Comparison of ENCODE assay signal across 19 cellular contexts in the genomic region with DNA sequence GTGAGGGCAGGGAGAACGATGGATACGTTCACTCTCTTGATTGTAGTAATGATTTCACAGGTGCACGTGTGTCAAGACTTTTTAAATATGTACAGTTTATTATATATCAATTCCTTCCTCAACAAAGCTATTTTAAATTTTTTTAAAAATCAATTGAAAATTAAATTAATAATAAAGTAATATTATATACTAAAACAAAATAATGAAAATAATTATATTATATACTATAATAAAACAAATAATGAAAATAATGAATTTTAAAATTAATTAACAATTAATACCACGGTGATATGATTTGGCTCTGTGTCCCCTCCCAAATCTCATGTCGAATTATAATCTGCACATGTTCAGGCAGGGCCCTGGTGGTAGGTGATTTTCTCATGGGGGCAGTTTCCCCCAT. TPM values are rescaled to one million over a fixed set of nuclear protein-coding genes. Genes with fewer than 3 reads are reported as not detected.
DNase-seq lines count a peak whose midpoint lies in the region; FAIRE-seq lines count a peak whose summit lies in the region.
"Had no signal": no experiment of that assay in that cellular context is flagged by ENCODE, and none has a peak within 500 bp of the region (broad histone marks: within the 10 kb centered on the region; RNA-seq: fewer than 3 reads in every experiment).

No MANE protein-coding gene starts in this region.

- peak; percentile 85 for FAIRE-seq in A204.1 (lab: Jason Lieb, UNC)
- peak; percentile 11 for FAIRE-seq in RCC 7860 (lab: Jason Lieb, UNC)
- FAIRE-seq in frontal cortex (lab: Jason Lieb, UNC): peak; percentile 95
- FAIRE-seq: GM12892, H1 had no signal

- no peak for DNase-seq in RCC 7860 (ENCODE audit: low spot score)
- no peak for DNase-seq in frontal cortex (ENCODE audit: low spot score in 2 of 2)
- no peak for DNase-seq in mucosa of gallbladder (ENCODE audit: low spot score)
- no peak for DNase-seq in KG1 (lab: John Stamatoyannopoulos, UW)
- DNase-seq in NCI-H1105 (lab: John Stamatoyannopoulos, UW): no peak
- DNase-seq: 8988T; C1 segment of cervical spinal cord; Calu3; CD4-positive, alpha-beta memory T cell; COR-L47; DMS53; DMS79 treated with DMSO at 0.1 percent for 48 hours; GM23248; H7; HCEC 1CT had no signal

RNA-seq across cellular contexts. Expression of a gene that starts 42.7 kb away (rescaled TPM):
- total RNA-seq in frontal cortex: 6.5 TPM
- 10.1 TPM for total RNA-seq in mucosa of gallbladder
- total RNA-seq: CD4-positive, alpha-beta memory T cell; G401 had no signal
